ENCODE assay signal across 1 cellular context in genomic region chr19:54190503-54190941, GRCh38.
A peak's percentile ranks its signal among the peaks of the same experiment; 100 is the strongest.
TF ChIP-seq lines count a peak whose summit lies in the region.

No MANE protein-coding gene starts in this region.

TF ChIP-seq in HepG2, 621 proteins besides CTCF, POLR2A, EP300 and RAD21 (continues in another document):
- TF ChIP-seq GABPB1 (CRISPR knock-in tag; IDR thresholded peaks at IDR 0.05) (peak; percentile 70; the same call in 1 of the 2 replicates), ASH2L (IDR thresholded peaks at IDR 0.05; ENCODE audit: insufficient read length, low read depth, low read length) (no peak), THAP8 (CRISPR knock-in tag; IDR thresholded peaks at IDR 0.05; ENCODE audit: borderline replicate concordance) (no peak), ZNF672 (CRISPR knock-in tag; IDR thresholded peaks at IDR 0.05) (no peak), SIN3A (IDR thresholded peaks at IDR 0.05; ENCODE audit: borderline replicate concordance, low read depth, low read length) (no peak), JUND (CRISPR knock-in tag; IDR thresholded peaks at IDR 0.05) (no peak), ZSCAN30 (CRISPR knock-in tag; IDR thresholded peaks at IDR 0.05) (no peak), ZNF788 (CRISPR knock-in tag; IDR thresholded peaks at IDR 0.05; ENCODE audit: borderline replicate concordance) (no peak; the same call in 1 of the 2 replicates), NR2F1 (CRISPR knock-in tag; IDR thresholded peaks at IDR 0.05) (no peak), ZSCAN22 (CRISPR knock-in tag; IDR thresholded peaks at IDR 0.05) (no peak), CCDC6 (CRISPR knock-in tag; IDR thresholded peaks at IDR 0.05) (peak; percentile 54; the same call in 1 of the 2 replicates), ZNF589 (CRISPR knock-in tag; conservative IDR thresholded peaks at IDR 0.05) (no peak), ZNF17 (CRISPR knock-in tag; IDR thresholded peaks at IDR 0.05) (no peak), MYC (CRISPR knock-in tag; IDR thresholded peaks at IDR 0.05; ENCODE audit: borderline replicate concordance) (peak; percentile 4; the same call in 1 of the 2 replicates), CHCHD3 (CRISPR knock-in tag; IDR thresholded peaks at IDR 0.05) (no peak), HNRNPH1 (optimal IDR thresholded peaks at IDR 0.05; ENCODE audit: low read depth, low read length) (no peak), ZNF451 (CRISPR knock-in tag; IDR thresholded peaks at IDR 0.05) (no peak), ZNF577 (CRISPR knock-in tag; IDR thresholded peaks at IDR 0.05; ENCODE audit: borderline replicate concordance, low read depth) (no peak), MTA1 (CRISPR knock-in tag; IDR thresholded peaks at IDR 0.05; ENCODE audit: borderline replicate concordance) (0 out of 2 replicates have a peak, but pooled peaks have one; percentile 11), CREB1 (IDR thresholded peaks at IDR 0.05) (no peak), CREB1 (CRISPR knock-in tag; IDR thresholded peaks at IDR 0.05) (peak; percentile 48; the same call in 1 of the 2 replicates), CEBPB (IDR thresholded peaks at IDR 0.05; ENCODE audit: borderline replicate concordance, low read depth, low read length) (peak; percentile 22; the same call in 1 of the 2 replicates), ZNF678 (CRISPR knock-in tag; IDR thresholded peaks at IDR 0.05) (no peak), PATZ1 (CRISPR knock-in tag; IDR thresholded peaks at IDR 0.05) (no peak), ZFP91 (CRISPR knock-in tag; IDR thresholded peaks at IDR 0.05; ENCODE audit: borderline replicate concordance) (no peak), MXD4 (CRISPR knock-in tag; IDR thresholded peaks at IDR 0.05) (0 out of 2 replicates have a peak, but pooled peaks have one; percentile 9), HDAC1 (CRISPR knock-in tag; IDR thresholded peaks at IDR 0.05) (peak; percentile 52; the same call in 1 of the 2 replicates), ZNF710 (CRISPR knock-in tag; IDR thresholded peaks at IDR 0.05; ENCODE audit: borderline replicate concordance) (no peak; the same call in 1 of the 2 replicates), TBX2 (CRISPR knock-in tag; IDR thresholded peaks at IDR 0.05; ENCODE audit: borderline replicate concordance) (peak; percentile 57; the same call in 1 of the 2 replicates), RBFOX2 (IDR thresholded peaks at IDR 0.05; ENCODE audit: low read depth, low read length) (peak; percentile 79), PLSCR1 (CRISPR knock-in tag; IDR thresholded peaks at IDR 0.05; ENCODE audit: borderline replicate concordance) (no peak), DNMT1 (CRISPR knock-in tag; IDR thresholded peaks at IDR 0.05) (no peak), LCORL (IDR thresholded peaks at IDR 0.05) (no peak), LCORL (CRISPR knock-in tag; IDR thresholded peaks at IDR 0.05) (peak; percentile 54), SP1 (IDR thresholded peaks at IDR 0.05) (no peak), SP1 (CRISPR knock-in tag; IDR thresholded peaks at IDR 0.05) (no peak), PRDM4 (CRISPR knock-in tag; IDR thresholded peaks at IDR 0.05; ENCODE audit: borderline replicate concordance) (no peak), NFYB (CRISPR knock-in tag; IDR thresholded peaks at IDR 0.05) (peak; percentile 29; the same call in 1 of the 2 replicates), EHMT2 (IDR thresholded peaks at IDR 0.05; ENCODE audit: borderline replicate concordance, low read depth, low read length) (no peak), FLYWCH1 (CRISPR knock-in tag; IDR thresholded peaks at IDR 0.05) (no peak), ZNF7 (CRISPR knock-in tag; IDR thresholded peaks at IDR 0.05) (no peak), ZBTB7A (CRISPR knock-in tag; IDR thresholded peaks at IDR 0.05) (no peak), HCFC1 (IDR thresholded peaks at IDR 0.05; ENCODE audit: low read depth, low read length) (no peak)
- TF ChIP-seq, protein P1, sequence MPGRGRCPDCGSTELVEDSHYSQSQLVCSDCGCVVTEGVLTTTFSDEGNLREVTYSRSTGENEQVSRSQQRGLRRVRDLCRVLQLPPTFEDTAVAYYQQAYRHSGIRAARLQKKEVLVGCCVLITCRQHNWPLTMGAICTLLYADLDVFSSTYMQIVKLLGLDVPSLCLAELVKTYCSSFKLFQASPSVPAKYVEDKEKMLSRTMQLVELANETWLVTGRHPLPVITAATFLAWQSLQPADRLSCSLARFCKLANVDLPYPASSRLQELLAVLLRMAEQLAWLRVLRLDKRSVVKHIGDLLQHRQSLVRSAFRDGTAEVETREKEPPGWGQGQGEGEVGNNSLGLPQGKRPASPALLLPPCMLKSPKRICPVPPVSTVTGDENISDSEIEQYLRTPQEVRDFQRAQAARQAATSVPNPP (CRISPR knock-in tag; IDR thresholded peaks at IDR 0.05): no peak
- TF ChIP-seq, protein P2, sequence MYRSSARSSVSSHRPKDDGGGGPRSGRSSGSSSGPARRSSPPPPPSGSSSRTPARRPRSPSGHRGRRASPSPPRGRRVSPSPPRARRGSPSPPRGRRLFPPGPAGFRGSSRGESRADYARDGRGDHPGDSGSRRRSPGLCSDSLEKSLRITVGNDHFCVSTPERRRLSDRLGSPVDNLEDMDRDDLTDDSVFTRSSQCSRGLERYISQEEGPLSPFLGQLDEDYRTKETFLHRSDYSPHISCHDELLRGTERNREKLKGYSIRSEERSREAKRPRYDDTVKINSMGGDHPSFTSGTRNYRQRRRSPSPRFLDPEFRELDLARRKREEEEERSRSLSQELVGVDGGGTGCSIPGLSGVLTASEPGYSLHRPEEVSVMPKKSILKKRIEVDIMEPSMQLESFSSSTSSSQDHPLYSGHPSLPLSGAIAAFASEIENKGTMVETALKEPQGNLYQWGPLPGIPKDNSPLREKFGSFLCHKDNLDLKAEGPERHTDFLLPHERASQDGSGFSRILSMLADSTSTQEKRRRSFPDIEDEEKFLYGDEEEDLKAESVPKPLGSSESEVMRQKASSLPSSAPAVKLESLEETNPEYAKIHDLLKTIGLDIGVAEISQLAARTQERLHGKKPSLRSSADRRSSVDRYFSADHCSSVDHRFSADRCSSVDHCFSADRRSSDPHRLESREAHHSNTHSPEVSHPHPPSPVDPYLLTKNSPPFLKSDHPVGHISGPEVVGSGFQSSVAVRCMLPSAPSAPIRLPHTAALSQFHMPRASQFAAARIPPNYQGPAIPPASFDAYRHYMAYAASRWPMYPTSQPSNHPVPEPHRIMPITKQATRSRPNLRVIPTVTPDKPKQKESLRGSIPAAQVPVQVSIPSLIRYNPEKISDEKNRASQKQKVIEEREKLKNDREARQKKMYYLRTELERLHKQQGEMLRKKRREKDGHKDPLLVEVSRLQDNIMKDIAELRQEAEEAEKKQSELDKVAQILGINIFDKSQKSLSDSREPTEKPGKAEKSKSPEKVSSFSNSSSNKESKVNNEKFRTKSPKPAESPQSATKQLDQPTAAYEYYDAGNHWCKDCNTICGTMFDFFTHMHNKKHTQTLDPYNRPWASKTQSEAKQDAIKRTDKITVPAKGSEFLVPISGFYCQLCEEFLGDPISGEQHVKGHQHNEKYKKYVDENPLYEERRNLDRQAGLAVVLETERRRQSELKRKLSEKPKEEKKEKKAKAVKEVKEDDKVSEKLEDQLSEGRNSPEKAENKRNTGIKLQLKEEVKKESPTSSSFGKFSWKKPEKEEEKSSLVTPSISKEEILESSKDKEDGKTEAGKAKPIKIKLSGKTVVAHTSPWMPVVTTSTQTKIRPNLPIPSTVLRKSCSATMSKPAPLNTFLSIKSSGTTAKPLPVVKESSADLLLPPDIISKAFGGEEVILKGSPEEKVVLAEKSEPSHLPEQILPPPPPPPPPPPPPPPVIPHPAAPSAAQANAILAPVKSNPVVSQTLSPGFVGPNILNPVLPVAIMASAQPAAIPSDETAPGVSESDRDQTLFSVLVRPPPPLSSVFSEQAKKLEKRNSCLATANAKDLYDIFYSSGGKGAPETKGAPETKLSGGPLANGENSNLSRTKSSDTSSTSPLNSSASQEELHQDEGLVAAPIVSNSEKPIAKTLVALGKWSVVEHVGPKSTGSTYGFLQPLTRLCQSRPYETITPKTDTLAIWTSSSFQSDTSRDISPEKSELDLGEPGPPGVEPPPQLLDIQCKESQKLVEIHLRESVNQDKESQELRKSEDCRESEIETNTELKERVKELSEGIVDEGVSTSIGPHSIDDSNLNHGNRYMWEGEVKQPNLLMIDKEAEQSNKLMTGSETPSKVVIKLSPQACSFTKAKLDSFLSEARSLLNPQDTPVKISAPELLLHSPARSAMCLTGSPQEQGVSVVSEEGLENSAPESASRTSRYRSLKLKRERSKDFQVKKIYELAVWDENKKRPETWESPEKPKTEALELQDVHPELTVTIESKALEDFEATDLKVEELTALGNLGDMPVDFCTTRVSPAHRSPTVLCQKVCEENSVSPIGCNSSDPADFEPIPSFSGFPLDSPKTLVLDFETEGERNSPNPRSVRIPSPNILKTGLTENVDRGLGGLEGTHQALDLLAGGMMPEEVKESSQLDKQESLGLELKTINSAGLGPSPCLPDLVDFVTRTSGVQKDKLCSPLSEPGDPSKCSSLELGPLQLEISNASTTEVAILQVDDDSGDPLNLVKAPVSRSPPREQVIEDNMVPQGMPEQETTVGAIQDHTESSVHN (CRISPR knock-in tag; IDR thresholded peaks at IDR 0.05): no peak
- TF ChIP-seq, protein P3, sequence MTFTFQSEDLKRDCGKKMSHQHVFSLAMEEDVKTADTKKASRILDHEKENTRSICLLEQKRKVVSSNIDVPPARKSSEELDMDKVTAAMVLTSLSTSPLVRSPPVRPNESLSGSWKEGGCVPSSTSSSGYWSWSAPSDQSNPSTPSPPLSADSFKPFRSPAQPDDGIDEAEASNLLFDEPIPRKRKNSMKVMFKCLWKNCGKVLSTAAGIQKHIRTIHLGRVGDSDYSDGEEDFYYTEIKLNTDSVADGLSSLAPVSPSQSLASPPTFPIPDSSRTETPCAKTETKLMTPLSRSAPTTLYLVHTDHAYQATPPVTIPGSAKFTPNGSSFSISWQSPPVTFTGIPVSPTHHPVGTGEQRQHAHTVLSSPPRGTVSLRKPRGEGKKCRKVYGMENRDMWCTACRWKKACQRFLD (CRISPR knock-in tag; IDR thresholded peaks at IDR 0.05; ENCODE audit: borderline replicate concordance): 0 out of 2 replicates have a peak, but pooled peaks have one; percentile 36
